ENCODE assay signal across 1 cellular context in genomic region chr10:87776328-87776727, GRCh38.
TF ChIP-seq lines count a peak whose summit lies in the region.

No MANE protein-coding gene starts in this region.

TF ChIP-seq in SK-N-SH treated with all-trans-retinoic acid at 6 μM for 48 hours, 23 proteins besides CTCF, POLR2A, EP300 and RAD21 (continued from another document):
- TF ChIP-seq TSHZ2 (CRISPR knock-in tag; IDR thresholded peaks at IDR 0.05) (no peak), CREB5 (CRISPR knock-in tag; IDR thresholded peaks at IDR 0.05; ENCODE audit: low read depth) (no peak), GLIS3 (CRISPR knock-in tag; IDR thresholded peaks at IDR 0.05) (no peak), BACH2 (CRISPR knock-in tag; IDR thresholded peaks at IDR 0.05; ENCODE audit: borderline replicate concordance) (no peak), ZFP3 (CRISPR knock-in tag; IDR thresholded peaks at IDR 0.05) (no peak)
- TF ChIP-seq, protein P1, sequence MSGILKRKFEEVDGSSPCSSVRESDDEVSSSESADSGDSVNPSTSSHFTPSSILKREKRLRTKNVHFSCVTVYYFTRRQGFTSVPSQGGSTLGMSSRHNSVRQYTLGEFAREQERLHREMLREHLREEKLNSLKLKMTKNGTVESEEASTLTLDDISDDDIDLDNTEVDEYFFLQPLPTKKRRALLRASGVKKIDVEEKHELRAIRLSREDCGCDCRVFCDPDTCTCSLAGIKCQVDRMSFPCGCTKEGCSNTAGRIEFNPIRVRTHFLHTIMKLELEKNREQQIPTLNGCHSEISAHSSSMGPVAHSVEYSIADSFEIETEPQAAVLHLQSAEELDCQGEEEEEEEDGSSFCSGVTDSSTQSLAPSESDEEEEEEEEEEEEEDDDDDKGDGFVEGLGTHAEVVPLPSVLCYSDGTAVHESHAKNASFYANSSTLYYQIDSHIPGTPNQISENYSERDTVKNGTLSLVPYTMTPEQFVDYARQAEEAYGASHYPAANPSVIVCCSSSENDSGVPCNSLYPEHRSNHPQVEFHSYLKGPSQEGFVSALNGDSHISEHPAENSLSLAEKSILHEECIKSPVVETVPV (CRISPR knock-in tag; IDR thresholded peaks at IDR 0.05), result no peak
TF ChIP-seq in SK-N-SH treated with all-trans-retinoic acid at 6 μM for 48 hours: peak in this region for 0.
